In genomic region chr7:125059861-125060456, GRCh38 we compare ENCODE assay signal across 11 cellular contexts.
A peak's percentile ranks its signal among the peaks of the same experiment; 100 is the strongest.
DNase-seq lines count a peak whose midpoint lies in the region; ATAC-seq and TF ChIP-seq lines count a peak whose summit lies in the region.
"Had no signal": no experiment of that assay in that cellular context is flagged by ENCODE, and none has a peak within 500 bp of the region (broad histone marks: within the 10 kb centered on the region; RNA-seq: fewer than 3 reads in every experiment).

No MANE protein-coding gene starts in this region.

- no peaks in the 10 kb centered on the region for H3K36me3 ChIP-seq in mammary epithelial cell (ENCODE audit: insufficient read depth, low read length)

- BruUV-seq in mammary epithelial cell (replicated peaks; lab: Mats Ljungman, UMichigan) = no TSS peak

- no peak overlapping the region for H3K9ac ChIP-seq in mammary epithelial cell (ENCODE audit: insufficient read depth, low read length)

- ATAC-seq in HG03342 (IDR thresholded peaks at IDR 0.05; ENCODE audit: unreplicated experiment) = no peak

- H3K4me2 ChIP-seq in mammary epithelial cell (ENCODE audit: insufficient read depth, low read depth, low read length) = no peak overlapping the region

- no peak overlapping the region for H2AFZ ChIP-seq in mammary epithelial cell (ENCODE audit: low read depth, low read length)

- no peak overlapping the region for H3K4me3 Mint-ChIP-seq in osteocyte (ENCODE audit: unreplicated experiment)
- H3K4me3 Mint-ChIP-seq: B cell had no signal

- no peaks in the 10 kb centered on the region for H3K79me2 ChIP-seq in mammary epithelial cell (ENCODE audit: insufficient read depth, low read length)

- H3K9me3 Mint-ChIP-seq in osteocyte (ENCODE audit: unreplicated experiment) = no peaks in the 10 kb centered on the region
- H3K9me3 Mint-ChIP-seq: activated T-helper 2 cell treated with anti-CD3 and anti-CD28 coated beads, Interferon-gamma antibody, Interleukin-2, Interleukin-4, amounts not matched to agents 10 μg/mL and 5 μg/mL and 100 μg/mL, durations not matched to agents 14 hours and 24 hours and 36 hours had no signal

- no peak overlapping the region for H3K4me3 ChIP-seq in mammary epithelial cell (replicated peaks in 1 of 3; ENCODE audit: insufficient read depth in 1 of 3, low read depth in 2 of 3, low read length in 3 of 3)

- H3K4me1 ChIP-seq in mammary epithelial cell (ENCODE audit: insufficient read depth, low read length) = peaks cover 7% of the 10 kb centered on the region

- H3K27me3 ChIP-seq in mammary epithelial cell (ENCODE audit: insufficient read depth, low read length) = no peaks in the 10 kb centered on the region

- peaks cover 7% of the 10 kb centered on the region for H3K27me3 Mint-ChIP-seq in osteocyte (ENCODE audit: unreplicated experiment)
- H3K27me3 Mint-ChIP-seq: B cell had no signal

- H3K9me3 ChIP-seq in mammary epithelial cell (replicated peaks; ENCODE audit: insufficient read depth, low read length) = no peaks in the 10 kb centered on the region

- CTCF ChIA-PET in mammary epithelial cell (lab: Charles Lee; ENCODE audit: low non-redundant PET) = interaction anchor here (1.3 kb wide), 1 partner anchor 257 kb away, joined by 7 read pairs; no protein-coding TSS in a partner anchor

- in situ Hi-C loops in mammary epithelial cell (cut with MboI; ENCODE audit: low sequenced_read_pairs in 2 of 2) = loop anchor here (10.0 to 25.0 kb wide), 3 partner anchors 252 to 602 kb away; no protein-coding TSS in a partner anchor

- dilution Hi-C loops in mammary epithelial cell (cut with HindIII; ENCODE audit: low sequenced_read_pairs) = no loop called here

- no peaks in the 10 kb centered on the region for H3K36me3 Mint-ChIP-seq in osteocyte (ENCODE audit: unreplicated experiment)

- H4K20me1 ChIP-seq in mammary epithelial cell (ENCODE audit: insufficient read depth, low read length) = no peaks in the 10 kb centered on the region

- WGBS in mammary epithelial cell (ENCODE audit: low coverage, missing lambda C conversion rate) = 32% methylated on average over 3 of the region's 3 CpGs

- no peak overlapping the region for H3K27ac Mint-ChIP-seq in osteocyte (ENCODE audit: unreplicated experiment)
- H3K27ac Mint-ChIP-seq: activated T-helper 2 cell treated with anti-CD3 and anti-CD28 coated beads, Interferon-gamma antibody, Interleukin-2, Interleukin-4, amounts not matched to agents 10 μg/mL and 5 μg/mL and 100 μg/mL, durations not matched to agents 14 hours and 24 hours and 36 hours; B cell had no signal

- H3K27ac ChIP-seq in mammary epithelial cell (ENCODE audit: insufficient read depth, low read depth, low read length) = no peak overlapping the region

- TF ChIP-seq CTCF in mammary epithelial cell (conservative IDR thresholded peaks at IDR 0.05 in 1 of 2, IDR thresholded peaks at IDR 0.05 in 1 of 2; ENCODE audit: extremely low read depth in 1 of 2, insufficient read depth in 1 of 2, low read depth in 1 of 2, low read length in 2 of 2) (peak; percentile 24 to 37), osteocyte (IDR thresholded peaks at IDR 0.05) (peak; percentile 65)

- H3K4me1 Mint-ChIP-seq in osteocyte (ENCODE audit: unreplicated experiment) = peaks cover 22% of the 10 kb centered on the region
- H3K4me1 Mint-ChIP-seq: B cell had no signal

- DNase-seq in NCI-H510A treated with DMSO at 0.1 percent for 48 hours (lab: John Stamatoyannopoulos, UW) (peak; percentile 44), NCI-H510A (lab: John Stamatoyannopoulos, UW) (no peak), NCI-H2171 treated with DMSO at 0.1 percent for 48 hours (lab: John Stamatoyannopoulos, UW) (peak; percentile 76), mammary epithelial cell (no peak), osteocyte (ENCODE audit: extremely low spot score, unreplicated experiment) (no peak), putamen (ENCODE audit: low spot score) (no peak)
- DNase-seq in activated effector memory CD4-positive, alpha-beta T cell treated with anti-CD3 and anti-CD28 coated beads, Interleukin-2, amount 50 U/mL, for 16 hours = no peak
- DNase-seq: stimulated activated CD4-positive, alpha-beta T cell treated with anti-CD3 and anti-CD28 coated beads, Interleukin-1b, Interleukin-23, amount 100 ng/mL, for 48 hours had no signal

- intact Hi-C loops in mammary epithelial cell (cut with micrococcal nuclease) = loop anchor here (1.0 to 10.0 kb wide), 2 partner anchors 75 to 611 kb away; no protein-coding TSS in a partner anchor

Comparison
In these comparisons a context has a peak if more than half of its experiments do, and no peak if none do; other contexts are left out.
1. DNase-seq: peak in NCI-H510A treated with DMSO at 0.1 percent for 48 hours (single experiment) and NCI-H2171 treated with DMSO at 0.1 percent for 48 hours (single experiment); none in NCI-H510A (single experiment), mammary epithelial cell (single experiment), osteocyte (single experiment), activated effector memory CD4-positive, alpha-beta T cell treated with anti-CD3 and anti-CD28 coated beads, Interleukin-2, amount 50 U/mL, for 16 hours (single experiment) and putamen (single experiment).